In genomic region chr1:120341756-120342155, GRCh38 we compare ENCODE assay signal across 8 cellular contexts.
DNase-seq lines count a peak whose midpoint lies in the region; ATAC-seq and TF ChIP-seq lines count a peak whose summit lies in the region.
"Not testable (repeated sequence)": the region's sequence is repeated elsewhere in the genome, so short reads cannot be mapped to it uniquely, and the experiment has no call there.

No MANE protein-coding gene starts in this region.

- not testable (repeated sequence) for H3K9me3 ChIP-seq in ES-I3 (ENCODE audit: control insufficient read depth, insufficient read depth, low read length); psoas muscle; upper lobe of left lung

- H3K27ac ChIP-seq in psoas muscle = not testable (repeated sequence)
- peak overlapping the region; percentile 48 to 86 (median 73) for H3K27ac ChIP-seq in upper lobe of left lung

- not testable (repeated sequence) for H3K27me3 ChIP-seq in psoas muscle (ENCODE audit: insufficient read depth in 3 of 3, low read length in 2 of 3); upper lobe of left lung

- H3K9ac ChIP-seq in ES-I3 (ENCODE audit: low read depth, low read length) = peak overlapping the region; percentile 37; the same call in 1 of the 2 replicates

- peak overlapping the region; percentile 17 for H3K4me3 ChIP-seq in lower leg skin (ENCODE audit: low read depth, poor library complexity, severe bottlenecking)
- H3K4me3 ChIP-seq in psoas muscle = peak overlapping the region; percentile 44
- peak overlapping the region in 3 of 4 donors; percentile 44 to 54 (median 53) for H3K4me3 ChIP-seq in upper lobe of left lung

- TF ChIP-seq CTCF in lower leg skin (IDR thresholded peaks at IDR 0.05); psoas muscle (IDR thresholded peaks at IDR 0.05); upper lobe of left lung (IDR thresholded peaks at IDR 0.05): not testable (repeated sequence)

- 0 to 1% methylated on average over 11 to 12 of the region's 24 CpGs for WGBS in lower leg skin, 2 donors
- 0% methylated on average over 4 to 15 of the region's 24 CpGs for WGBS in psoas muscle, 3 donors
- WGBS in upper lobe of left lung, 2 donors = 1% methylated on average over 18 of the region's 24 CpGs; no CpG with 5 or more reads in 1 of the 2 donors

- H3K36me3 ChIP-seq in ES-I3 (ENCODE audit: insufficient read depth, low read length); psoas muscle (ENCODE audit: insufficient read depth in 1 of 2, low read depth in 1 of 2); upper lobe of left lung: not testable (repeated sequence)

- TF ChIP-seq EP300 in upper lobe of left lung (IDR thresholded peaks at IDR 0.05) = not testable (repeated sequence)

- not testable (repeated sequence) for H3K4me1 ChIP-seq in ES-I3 (ENCODE audit: insufficient read depth, low read length); psoas muscle; upper lobe of left lung

- DNase-seq in NCI-H2029 (lab: John Stamatoyannopoulos, UW) = peak; percentile 3
- peak; percentile 4 for DNase-seq in activated CD4-positive, alpha-beta T cell treated with anti-CD3 and anti-CD28 coated beads for 48 hours
- DNase-seq in astrocyte of the hippocampus (ENCODE audit: low read depth, low spot score) = peak; percentile 23
- peak; percentile 7 for DNase-seq in fibroblast of peridontal ligament (ENCODE audit: extremely low read depth)
- peak; percentile 18 to 83 for DNase-seq in lower leg skin (ENCODE audit: low spot score in 2 of 2)
- DNase-seq in psoas muscle = peak; percentile 13 to 62
- peak in 1 of 2 donors; percentile 24 for DNase-seq in upper lobe of left lung

- intact Hi-C loops in lower leg skin (cut with DNase I; ENCODE audit: low total_unique reads); psoas muscle (cut with DNase I): not testable (repeated sequence)

- not testable (repeated sequence) for TF ChIP-seq POLR2A in lower leg skin (IDR thresholded peaks at IDR 0.05)
- TF ChIP-seq POLR2A in upper lobe of left lung (IDR thresholded peaks at IDR 0.05) = peak in 2 of 4 donors; percentile 43 to 47

- peak in 3 of 4 donors; percentile 50 to 66 (median 53) for ATAC-seq in psoas muscle
- ATAC-seq in upper lobe of left lung (ENCODE audit: low FRiP score in 2 of 2) = peak in 1 of 2 donors; percentile 72
